20 cellular contexts compared by ENCODE assay signal in the genomic region with DNA sequence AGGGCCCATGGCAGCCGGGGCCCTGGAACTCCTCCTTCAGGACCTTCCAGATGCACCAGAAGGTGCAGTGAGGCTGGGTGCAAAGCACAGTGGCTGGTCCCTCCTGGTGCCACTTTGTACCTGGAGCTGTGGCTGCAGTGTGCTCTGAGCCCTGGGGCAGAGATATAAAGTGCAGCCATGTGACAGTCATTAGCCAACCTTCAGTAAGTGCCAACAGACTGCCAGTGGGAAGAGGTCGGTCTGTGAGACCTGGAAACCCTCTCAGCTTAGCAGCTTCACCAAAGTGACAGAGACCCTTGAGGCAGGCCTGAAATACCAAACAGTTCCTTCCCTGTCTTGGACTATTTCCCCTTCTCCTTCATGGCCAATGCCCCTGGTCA. TPM values are rescaled to one million over a fixed set of nuclear protein-coding genes. Genes with fewer than 3 reads are reported as not detected.
A peak's percentile ranks its signal among the peaks of the same experiment; 100 is the strongest.
DNase-seq lines count a peak whose midpoint lies in the region; ATAC-seq and TF ChIP-seq lines count a peak whose summit lies in the region.
"Had no signal": no experiment of that assay in that cellular context is flagged by ENCODE, and none has a peak within 500 bp of the region (broad histone marks: within the 10 kb centered on the region; RNA-seq: fewer than 3 reads in every experiment).

No MANE protein-coding gene starts in this region.

- TF ChIP-seq CTCF in left ventricle myocardium inferior (IDR thresholded peaks at IDR 0.05; ENCODE audit: borderline replicate concordance) (no peak), uterus (IDR thresholded peaks at IDR 0.05) (no peak)

- ATAC-seq in HG02852 (IDR thresholded peaks at IDR 0.05; ENCODE audit: unreplicated experiment): no peak
- ATAC-seq: activated naive CD8-positive, alpha-beta T cell treated with anti-CD3 and anti-CD28 coated beads, Interleukin-2, amount 50 U/mL, for 24 hours; foreskin keratinocyte had no signal

- TF ChIP-seq POLR2A in uterus (IDR thresholded peaks at IDR 0.05): no peak

- no peaks in the 10 kb centered on the region for H3K27me3 ChIP-seq in adipocyte (replicated peaks; ENCODE audit: control insufficient read depth, insufficient read depth, low read length)
- H3K27me3 ChIP-seq in left ventricle myocardium inferior (ENCODE audit: low read depth): no peaks in the 10 kb centered on the region
- no peaks in the 10 kb centered on the region for H3K27me3 ChIP-seq in rectal smooth muscle tissue (ENCODE audit: control insufficient read depth, insufficient read depth, low read length)
- no peaks in the 10 kb centered on the region for H3K27me3 ChIP-seq in uterus
- H3K27me3 ChIP-seq: foreskin keratinocyte, MG63, testis had no signal

- H3K9ac ChIP-seq in adipocyte (ENCODE audit: low read length) (no peak overlapping the region), rectal smooth muscle tissue (ENCODE audit: low read length) (no peak overlapping the region)

- H3K9me3 ChIP-seq in adipocyte (ENCODE audit: control insufficient read depth, low read length) (no peaks in the 10 kb centered on the region), left ventricle myocardium inferior (replicated peaks) (no peaks in the 10 kb centered on the region), uterus (no peaks in the 10 kb centered on the region)
- H3K9me3 ChIP-seq: MG63, testis had no signal

- H3K4me1 ChIP-seq in adipocyte (ENCODE audit: control insufficient read depth, insufficient read depth, low read length) (peaks cover 13% of the 10 kb centered on the region), left ventricle myocardium inferior (peaks cover 49% of the 10 kb centered on the region), rectal smooth muscle tissue (ENCODE audit: control insufficient read depth, insufficient read depth, low read length) (peaks cover 21% of the 10 kb centered on the region), uterus (peaks cover 7 to 24% of the 10 kb centered on the region in 2 donors)
- H3K4me1 ChIP-seq: foreskin keratinocyte had no signal

- intact Hi-C loops in left ventricle myocardium inferior (cut with micrococcal nuclease): no loop called here
- intact Hi-C loops in uterus (cut with DNase I; ENCODE audit: low total_unique reads): no loop called here

- DNase-seq in adipocyte (ENCODE audit: low read depth) (peak; percentile 56), left ventricle myocardium inferior (no peak), uterus (no peak), inferior parietal cortex (ENCODE audit: extremely low spot score) (no peak)
- DNase-seq in activated naive CD4-positive, alpha-beta T cell (lab: John Stamatoyannopoulos, UW): no peak
- DNase-seq: activated CD4-positive, alpha-beta T cell treated with anti-CD3 and anti-CD28 coated beads for 4 hours; activated naive CD8-positive, alpha-beta T cell treated with anti-CD3 and anti-CD28 coated beads, Interleukin-2, amount 50 U/mL, for 24 hours; CD8-positive, alpha-beta memory T cell; DMS79 treated with DMSO at 0.1 percent for 48 hours; foreskin keratinocyte; GOT3; MG63; NCI-H146; NCI-H748 treated with DMSO at 0.1 percent for 48 hours; retina had no signal

- peak overlapping the region; percentile 88 for H3K27ac ChIP-seq in left ventricle myocardium inferior (replicated peaks)
- H3K27ac ChIP-seq in rectal smooth muscle tissue (ENCODE audit: low read depth, low read length): peak overlapping the region; percentile 14
- peak overlapping the region; percentile 77 to 83 for H3K27ac ChIP-seq in uterus
- H3K27ac ChIP-seq: epithelial cell of prostate, foreskin keratinocyte had no signal

- H3K4me3 ChIP-seq in adipocyte (ENCODE audit: low read length): no peak overlapping the region
- H3K4me3 ChIP-seq in left ventricle myocardium inferior: peak overlapping the region; percentile 25
- H3K4me3 ChIP-seq in rectal smooth muscle tissue (ENCODE audit: low read length): no peak overlapping the region
- no peak overlapping the region for H3K4me3 ChIP-seq in uterus
- H3K4me3 ChIP-seq: MG63, testis had no signal

- no peaks in the 10 kb centered on the region for H3K36me3 ChIP-seq in adipocyte (ENCODE audit: control insufficient read depth, insufficient read depth, low read length, severe bottlenecking)
- no peaks in the 10 kb centered on the region for H3K36me3 ChIP-seq in left ventricle myocardium inferior
- H3K36me3 ChIP-seq in rectal smooth muscle tissue (ENCODE audit: control insufficient read depth, insufficient read depth, low read length): no peaks in the 10 kb centered on the region
- H3K36me3 ChIP-seq in uterus: no peaks in the 10 kb centered on the region
- H3K36me3 ChIP-seq: MG63 had no signal

RNA-seq across cellular contexts. Expression of gene NGF, which starts 26.7 kb away (rescaled TPM):
- total RNA-seq in left ventricle myocardium inferior (5.3 TPM), uterus (10 to 100 TPM in 3 of 4 donors, 1 to 10 TPM in 1; 1.3 to 21.4 (median 13.5) TPM)
- total RNA-seq: CD8-positive, alpha-beta memory T cell; T-helper 1 cell treated with Interleukin-12 subunit alpha and Interleukin-12 subunit beta and Interleukin-4 antibody, amounts not matched to agents 30 ng/mL and 1 ng/mL, for 36 hours had no signal

Comparison
In these comparisons a context has a peak if more than half of its experiments do, and no peak if none do; other contexts are left out.
1. H3K27ac ChIP-seq: peak in every context shown above with its lines; median percentile 88 in left ventricle myocardium inferior; 80 in uterus; 14 in rectal smooth muscle tissue.